ENCODE assay signal across 13 cellular contexts in the genomic region with DNA sequence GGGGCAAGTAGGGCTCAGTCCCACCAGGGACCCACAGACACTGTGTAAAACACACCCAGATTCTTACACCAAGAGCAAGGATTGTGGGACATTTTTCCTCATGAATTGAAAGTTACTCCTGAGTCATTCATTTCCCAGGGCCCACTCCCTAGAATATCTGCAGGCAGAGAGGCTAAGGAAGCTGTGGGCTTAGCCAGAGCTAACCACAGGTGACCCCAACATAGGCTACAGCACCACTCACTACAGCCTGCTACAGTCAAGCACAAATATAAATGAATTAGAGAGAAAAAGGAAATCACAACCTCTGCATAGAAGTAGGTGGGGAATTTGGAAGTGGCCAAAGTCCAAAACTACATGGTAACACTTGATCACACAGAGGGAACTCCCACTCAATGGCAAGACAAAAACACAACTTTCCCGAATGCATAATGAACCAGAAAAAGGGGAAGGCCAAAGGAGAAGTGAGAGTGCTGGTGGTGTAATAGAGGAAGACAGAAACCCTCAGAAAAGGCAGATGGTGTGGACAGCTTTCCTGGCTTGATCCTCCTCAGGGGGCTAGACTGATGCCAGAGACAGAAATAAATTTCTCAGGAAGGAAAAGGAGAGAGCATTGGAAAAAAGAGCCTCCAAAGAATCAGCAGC.
DNase-seq lines count a peak whose midpoint lies in the region; ATAC-seq and TF ChIP-seq lines count a peak whose summit lies in the region.
"Had no signal": no experiment of that assay in that cellular context is flagged by ENCODE, and none has a peak within 500 bp of the region (broad histone marks: within the 10 kb centered on the region; RNA-seq: fewer than 3 reads in every experiment).

No MANE protein-coding gene starts in this region.

- H3K27ac Mint-ChIP-seq in stimulated activated memory B cell treated with anti-CD40 and anti-IgM and Interleukin-4, amounts not matched to agents 10 μg/mL and 1 μg/mL and 100 μg/mL, for 72 hours: peak overlapping the region; percentile 86
- H3K27ac Mint-ChIP-seq in activated CD8-positive, alpha-beta T cell treated with anti-CD3 and anti-CD28 coated beads for 36 hours: no peak overlapping the region

- no peaks in the 10 kb centered on the region for H3K27me3 Mint-ChIP-seq in stimulated activated memory B cell treated with anti-CD40 and anti-IgM and Interleukin-4, amounts not matched to agents 10 μg/mL and 1 μg/mL and 100 μg/mL, for 72 hours
- no peaks in the 10 kb centered on the region for H3K27me3 Mint-ChIP-seq in activated CD8-positive, alpha-beta T cell treated with anti-CD3 and anti-CD28 coated beads for 36 hours

- H4K20me1 ChIP-seq in OCI-LY3 (ENCODE audit: insufficient read depth, low read length) (no peaks in the 10 kb centered on the region), Karpas-422 (ENCODE audit: insufficient read depth, low read depth, low read length) (no peaks in the 10 kb centered on the region)

- no peak overlapping the region for H3K23ac ChIP-seq in mesendoderm (ENCODE audit: low read length)

- ATAC-seq in Right ventricle myocardium inferior: peak; percentile 39
- ATAC-seq in HG02981 (IDR thresholded peaks at IDR 0.05; ENCODE audit: unreplicated experiment): peak; percentile 84
- peak; percentile 89 for ATAC-seq in stimulated activated memory B cell treated with anti-CD40 and anti-IgM and Interleukin-4, amounts not matched to agents 10 μg/mL and 1 μg/mL and 100 μg/mL, for 72 hours
- ATAC-seq in activated CD8-positive, alpha-beta T cell treated with anti-CD3 and anti-CD28 coated beads for 36 hours: no peak
- ATAC-seq: esophagus mucosa, mucosa of descending colon had no signal

- H3K4me1 ChIP-seq in right atrium auricular region (no peaks in the 10 kb centered on the region), OCI-LY3 (ENCODE audit: low read length) (peaks cover 88% of the 10 kb centered on the region), Karpas-422 (ENCODE audit: low read length) (no peaks in the 10 kb centered on the region), mesendoderm (ENCODE audit: control insufficient read depth, low read depth, low read length) (no peaks in the 10 kb centered on the region)

- H2AFZ ChIP-seq in OCI-LY3 (ENCODE audit: low read depth, low read length): no peak overlapping the region
- no peak overlapping the region for H2AFZ ChIP-seq in Karpas-422 (ENCODE audit: low read length)

- no peak overlapping the region for H4K5ac ChIP-seq in mesendoderm (ENCODE audit: low read length)

- no peak for DNase-seq in Right ventricle myocardium inferior (ENCODE audit: missing footprints)
- DNase-seq in right atrium auricular region (ENCODE audit: low spot score): no peak
- DNase-seq in activated CD8-positive, alpha-beta T cell treated with anti-CD3 and anti-CD28 coated beads for 36 hours: no peak
- no peak for DNase-seq in Karpas-422
- DNase-seq in mesendoderm: no peak
- DNase-seq: activated CD4-positive, CD25-positive, alpha-beta regulatory T cell treated with anti-CD3 and anti-CD28 coated beads, Interleukin-2, amount 50 U/mL, for 72 hours; activated effector memory CD4-positive, alpha-beta T cell treated with anti-CD3 and anti-CD28 coated beads, Interleukin-2, amount 50 U/mL, for 16 hours; SHP77 treated with DMSO at 0.1 percent for 48 hours had no signal

- no peak overlapping the region for H3K56ac ChIP-seq in mesendoderm (ENCODE audit: low read length)

- no peak for TF ChIP-seq CTCF in right atrium auricular region (IDR thresholded peaks at IDR 0.05)
- no peak for TF ChIP-seq CTCF in OCI-LY3 (IDR thresholded peaks at IDR 0.05; ENCODE audit: low read depth, low read length)
- no peak for TF ChIP-seq CTCF in activated CD8-positive, alpha-beta T cell treated with anti-CD3 and anti-CD28 coated beads for 36 hours (IDR thresholded peaks at IDR 0.05)

- H3K27ac ChIP-seq in right atrium auricular region (no peak overlapping the region), OCI-LY3 (ENCODE audit: low read length) (peak overlapping the region; percentile 100), Karpas-422 (ENCODE audit: low read length) (no peak overlapping the region), mesendoderm (ENCODE audit: low read depth, low read length) (no peak overlapping the region)

- no peak overlapping the region for H2BK5ac ChIP-seq in mesendoderm (ENCODE audit: low read length)

- no peaks in the 10 kb centered on the region for H3K36me3 Mint-ChIP-seq in stimulated activated memory B cell treated with anti-CD40 and anti-IgM and Interleukin-4, amounts not matched to agents 10 μg/mL and 1 μg/mL and 100 μg/mL, for 72 hours
- no peaks in the 10 kb centered on the region for H3K36me3 Mint-ChIP-seq in activated CD8-positive, alpha-beta T cell treated with anti-CD3 and anti-CD28 coated beads for 36 hours (ENCODE audit: low read depth)

- H3K9me3 ChIP-seq in right atrium auricular region: no peaks in the 10 kb centered on the region
- H3K9me3 ChIP-seq in OCI-LY3 (ENCODE audit: insufficient read depth, low read length): no peaks in the 10 kb centered on the region
- no peaks in the 10 kb centered on the region for H3K9me3 ChIP-seq in Karpas-422 (ENCODE audit: low read length)
- H3K9me3 ChIP-seq: mucosa of descending colon had no signal

- no peaks in the 10 kb centered on the region for H3K36me3 ChIP-seq in right atrium auricular region
- H3K36me3 ChIP-seq in OCI-LY3 (replicated peaks; ENCODE audit: low read depth, low read length): no peaks in the 10 kb centered on the region
- no peaks in the 10 kb centered on the region for H3K36me3 ChIP-seq in Karpas-422 (ENCODE audit: insufficient read depth, low read length)
- H3K36me3 ChIP-seq in mesendoderm (ENCODE audit: control insufficient read depth, insufficient read depth, low read length): no peaks in the 10 kb centered on the region

- no peak overlapping the region for H2BK120ac ChIP-seq in mesendoderm (ENCODE audit: low read depth, low read length)

- no CpG with 5 or more reads among the region's 1 CpG for WGBS in mesendoderm (ENCODE audit: extremely low coverage, insufficient coverage, low lambda C conversion rate)

- no peaks in the 10 kb centered on the region for H3K9me2 ChIP-seq in Karpas-422 (replicated peaks; ENCODE audit: insufficient read depth, low read length)

- no peaks in the 10 kb centered on the region for H3K79me1 ChIP-seq in mesendoderm (ENCODE audit: low read length)

- H3K27me3 ChIP-seq in right atrium auricular region (no peaks in the 10 kb centered on the region), OCI-LY3 (ENCODE audit: low read depth, low read length) (no peaks in the 10 kb centered on the region), Karpas-422 (ENCODE audit: low read length) (no peaks in the 10 kb centered on the region), mesendoderm (ENCODE audit: insufficient read depth, low read length, poor library complexity) (no peaks in the 10 kb centered on the region)

- H3K4me3 ChIP-seq in right atrium auricular region: no peak overlapping the region
- peak overlapping the region; percentile 46; the same call in 1 of the 2 replicates for H3K4me3 ChIP-seq in OCI-LY3 (ENCODE audit: low read length)
- no peak overlapping the region for H3K4me3 ChIP-seq in Karpas-422 (ENCODE audit: low read length)
- no peak overlapping the region for H3K4me3 ChIP-seq in mesendoderm (ENCODE audit: low read length)
- H3K4me3 ChIP-seq: mucosa of descending colon had no signal

- CTCF ChIA-PET in activated CD8-positive, alpha-beta T cell treated with anti-CD3 and anti-CD28 coated beads for 36 hours (lab: Charles Lee): no interaction called here

- H3K18ac ChIP-seq in mesendoderm (ENCODE audit: low read length): no peak overlapping the region

- POLR2A ChIA-PET in activated CD8-positive, alpha-beta T cell treated with anti-CD3 and anti-CD28 coated beads for 36 hours (lab: Charles Lee): no interaction called here

- H4K8ac ChIP-seq in mesendoderm (ENCODE audit: low read depth, low read length): no peak overlapping the region

- peak overlapping the region; percentile 0 for H3K4me3 Mint-ChIP-seq in stimulated activated memory B cell treated with anti-CD40 and anti-IgM and Interleukin-4, amounts not matched to agents 10 μg/mL and 1 μg/mL and 100 μg/mL, for 72 hours
- H3K4me3 Mint-ChIP-seq in activated CD8-positive, alpha-beta T cell treated with anti-CD3 and anti-CD28 coated beads for 36 hours: no peak overlapping the region

- H3K9me3 Mint-ChIP-seq in stimulated activated memory B cell treated with anti-CD40 and anti-IgM and Interleukin-4, amounts not matched to agents 10 μg/mL and 1 μg/mL and 100 μg/mL, for 72 hours: no peaks in the 10 kb centered on the region
- no peaks in the 10 kb centered on the region for H3K9me3 Mint-ChIP-seq in activated CD8-positive, alpha-beta T cell treated with anti-CD3 and anti-CD28 coated beads for 36 hours

- no peaks in the 10 kb centered on the region for H3K79me2 ChIP-seq in OCI-LY3 (ENCODE audit: low read length)
- H3K79me2 ChIP-seq in Karpas-422 (ENCODE audit: low read length): no peaks in the 10 kb centered on the region
- no peaks in the 10 kb centered on the region for H3K79me2 ChIP-seq in mesendoderm (ENCODE audit: control insufficient read depth, insufficient read depth, low read length)

- H3K9ac ChIP-seq in OCI-LY3 (ENCODE audit: low read length) (peak overlapping the region; percentile 95), Karpas-422 (ENCODE audit: low read length) (no peak overlapping the region), mesendoderm (ENCODE audit: low read length) (no peak overlapping the region)

- H3K4me1 Mint-ChIP-seq in stimulated activated memory B cell treated with anti-CD40 and anti-IgM and Interleukin-4, amounts not matched to agents 10 μg/mL and 1 μg/mL and 100 μg/mL, for 72 hours: peaks cover 62% of the 10 kb centered on the region
- peaks cover 2% of the 10 kb centered on the region for H3K4me1 Mint-ChIP-seq in activated CD8-positive, alpha-beta T cell treated with anti-CD3 and anti-CD28 coated beads for 36 hours (ENCODE audit: low read depth)

- H2BK15ac ChIP-seq in mesendoderm (replicated peaks; ENCODE audit: low read depth): no peak overlapping the region

- intact Hi-C loops in Right ventricle myocardium inferior (cut with DNase I): no loop called here
- intact Hi-C loops in activated CD8-positive, alpha-beta T cell treated with anti-CD3 and anti-CD28 coated beads for 36 hours (cut with micrococcal nuclease): no loop called here

- H3K4me2 ChIP-seq in OCI-LY3 (ENCODE audit: low read length) (peak overlapping the region; percentile 78), Karpas-422 (ENCODE audit: low read depth, low read length, poor library complexity, severe bottlenecking) (no peak overlapping the region), mesendoderm (ENCODE audit: low read length) (no peak overlapping the region)

- H2AK5ac ChIP-seq in mesendoderm (ENCODE audit: low read length): no peak overlapping the region

- H3K4ac ChIP-seq in mesendoderm (ENCODE audit: low read depth, low read length): no peak overlapping the region
